In genomic region chr16:51875834-51876725, GRCh38 we compare ENCODE assay signal across 30 cellular contexts.
A peak's percentile ranks its signal among the peaks of the same experiment; 100 is the strongest.
DNase-seq lines count a peak whose midpoint lies in the region; ATAC-seq and TF ChIP-seq lines count a peak whose summit lies in the region.
"Had no signal": no experiment of that assay in that cellular context is flagged by ENCODE, and none has a peak within 500 bp of the region (broad histone marks: within the 10 kb centered on the region; RNA-seq: fewer than 3 reads in every experiment).

No MANE protein-coding gene starts in this region.

- no peak overlapping the region for H3K4me3 ChIP-seq in skeletal muscle satellite cell (ENCODE audit: low read length)
- H3K4me3 ChIP-seq: coronary artery, GM12878, HAP-1, heart right ventricle, Peyer's patch, testis had no signal

- H4K5ac ChIP-seq in H9 (ENCODE audit: insufficient read length, low read depth, low read length): no peak overlapping the region

- peak; percentile 43 for DNase-seq in H9
- peak; percentile 3 for DNase-seq in amniotic epithelial cell (ENCODE audit: low read depth)
- peak; percentile 22 for DNase-seq in iPS-NIHi7 (ENCODE audit: extremely low spot score)
- DNase-seq in GM13976 (ENCODE audit: low spot score): no peak
- DNase-seq in hippocampal formation (lab: John Stamatoyannopoulos, UW): no peak
- DNase-seq: ACHN; activated CD4-positive, alpha-beta T cell treated with anti-CD3 and anti-CD28 coated beads, Interleukin-2, amount 10 ng/mL, durations not matched to agents 24 days and 14 days; activated effector memory CD4-positive, alpha-beta T cell treated with Interleukin-2 at 50 U/mL for 16 hours; anterior cingulate cortex; BE2C; CD8-positive, alpha-beta memory T cell; effector memory CD4-positive, alpha-beta T cell; erythroblast; heart right ventricle; NCI-H1694; NCI-H82; Peyer's patch; stimulated activated CD4-positive, alpha-beta T cell treated with anti-CD3 and anti-CD28 coated beads, Interleukin-1b, Interleukin-23, amount 100 ng/mL, for 48 hours; stimulated activated naive CD8-positive, alpha-beta T cell treated with anti-CD3 and anti-CD28 coated beads, Interleukin-15, Interleukin-2, amounts not matched to agents 100 U/mL and 50 U/mL, for 24 hours; T1000; testis had no signal

- H3K27me3 ChIP-seq in H9 (ENCODE audit: insufficient read depth, low read length): no peaks in the 10 kb centered on the region
- H3K27me3 ChIP-seq in skeletal muscle satellite cell (ENCODE audit: control insufficient read depth, insufficient read depth, low read length): no peaks in the 10 kb centered on the region
- H3K27me3 ChIP-seq: BE2C, heart right ventricle, Peyer's patch, testis had no signal

- H2BK15ac ChIP-seq in H9 (ENCODE audit: low read depth, low read length): no peak overlapping the region

- H3K4me3 Mint-ChIP-seq in H9: no peak overlapping the region
- H3K4me3 Mint-ChIP-seq: activated CD4-positive, alpha-beta T cell treated with anti-CD3 and anti-CD28 coated beads, Interleukin-2, amount 10 ng/mL, durations not matched to agents 24 days and 14 days; activated naive CD8-positive, alpha-beta T cell; CD8-positive, alpha-beta memory T cell; IgD-negative memory B cell; neural crest cell had no signal

- H3K79me1 ChIP-seq in H9 (ENCODE audit: insufficient read depth, low read depth, low read length, poor library complexity, severe bottlenecking): no peaks in the 10 kb centered on the region

- H3K4me2 ChIP-seq in H9 (ENCODE audit: insufficient read depth, insufficient read length, low read length) (no peak overlapping the region), skeletal muscle satellite cell (ENCODE audit: low read length) (no peak overlapping the region)

- no peak overlapping the region for H3K23ac ChIP-seq in H9 (ENCODE audit: insufficient read length, low read depth, low read length)

- H4K8ac ChIP-seq in H9 (replicated peaks; ENCODE audit: insufficient read length, low read depth, low read length): no peak overlapping the region

- peak overlapping the region in 1 of 3 experiments; percentile 95; a peak in 2 of 7 replicates for H3K27ac Mint-ChIP-seq in H9
- H3K27ac Mint-ChIP-seq: activated CD4-positive, alpha-beta T cell treated with anti-CD3 and anti-CD28 coated beads, Interleukin-2, amount 10 ng/mL, durations not matched to agents 24 days and 14 days; activated naive CD8-positive, alpha-beta T cell; CD8-positive, alpha-beta memory T cell; IgD-negative memory B cell had no signal

- H3K27me3 Mint-ChIP-seq in H9 (ENCODE audit: low read depth): no peaks in the 10 kb centered on the region
- H3K27me3 Mint-ChIP-seq: activated CD4-positive, alpha-beta T cell treated with anti-CD3 and anti-CD28 coated beads, Interleukin-2, amount 10 ng/mL, durations not matched to agents 24 days and 14 days; activated naive CD8-positive, alpha-beta T cell; CD8-positive, alpha-beta memory T cell; IgD-negative memory B cell had no signal

- no peak overlapping the region for H2BK12ac ChIP-seq in H9 (ENCODE audit: insufficient read length, low read depth, low read length)

- H3K9me3 ChIP-seq in H9 (ENCODE audit: control insufficient read depth, low read depth, low read length) (no peaks in the 10 kb centered on the region), skeletal muscle satellite cell (replicated peaks; ENCODE audit: low read length) (no peaks in the 10 kb centered on the region)
- H3K9me3 ChIP-seq: BE2C, HAP-1, Peyer's patch, testis had no signal

- no peak overlapping the region for H3T11ph ChIP-seq in H9 (ENCODE audit: low read length)

- in situ Hi-C loops in GM13976 (cut with MboI; ENCODE audit: low sequenced_read_pairs, unreplicated experiment): no loop called here

- H2BK5ac ChIP-seq in H9 (ENCODE audit: insufficient read length, low read length): no peak overlapping the region

- H3K23me2 ChIP-seq in H9 (ENCODE audit: insufficient read length, low read depth, low read length, poor library complexity, severe bottlenecking): no peaks in the 10 kb centered on the region

- H3K79me2 ChIP-seq in H9 (ENCODE audit: insufficient read depth, low read length): no peaks in the 10 kb centered on the region
- H3K79me2 ChIP-seq: parathyroid adenoma had no signal

- H3K18ac ChIP-seq in H9 (ENCODE audit: insufficient read length, low read depth, low read length): no peak overlapping the region

- no CpG with 5 or more reads among the region's 19 CpGs for WGBS in H9 (ENCODE audit: extremely low coverage, insufficient read length, low lambda C conversion rate)

- H3K4me1 Mint-ChIP-seq in H9: peaks cover 22 to 38% of the 10 kb centered on the region in 2 experiments
- H3K4me1 Mint-ChIP-seq: activated CD4-positive, alpha-beta T cell treated with anti-CD3 and anti-CD28 coated beads, Interleukin-2, amount 10 ng/mL, durations not matched to agents 24 days and 14 days; CD8-positive, alpha-beta memory T cell; IgD-negative memory B cell had no signal

- no peak overlapping the region for H3K56ac ChIP-seq in H9 (ENCODE audit: insufficient read length, low read depth, low read length)

- H3K9ac ChIP-seq in H9 (ENCODE audit: extremely low read depth, insufficient read length, low read length) (no peak overlapping the region), skeletal muscle satellite cell (ENCODE audit: low read depth, low read length) (peak overlapping the region; percentile 43)
- H3K9ac ChIP-seq: parathyroid adenoma had no signal

- no peaks in the 10 kb centered on the region; a peak in 1 of 7 replicates for H3K36me3 Mint-ChIP-seq in H9 (ENCODE audit: insufficient read depth in 1 of 3, low read depth in 3 of 3)
- H3K36me3 Mint-ChIP-seq: activated naive CD8-positive, alpha-beta T cell; CD8-positive, alpha-beta memory T cell; IgD-negative memory B cell had no signal

- no peaks in the 10 kb centered on the region for H3K36me3 ChIP-seq in skeletal muscle satellite cell (ENCODE audit: insufficient read depth, low read length)
- H3K36me3 ChIP-seq: BE2C, HAP-1, heart right ventricle, Peyer's patch had no signal

- no peak overlapping the region for H2AFZ ChIP-seq in H9 (ENCODE audit: low read length)
- H2AFZ ChIP-seq: parathyroid adenoma had no signal

- no peaks in the 10 kb centered on the region for H4K20me1 ChIP-seq in H9 (ENCODE audit: control insufficient read depth, insufficient read depth, insufficient read length)

- no peak overlapping the region for H2AK5ac ChIP-seq in H9 (ENCODE audit: insufficient read length, low read length)

- no peak overlapping the region for H4K91ac ChIP-seq in H9 (ENCODE audit: insufficient read length, low read depth, low read length)

- ATAC-seq in HG03159 (IDR thresholded peaks at IDR 0.05; ENCODE audit: unreplicated experiment): no peak
- ATAC-seq: GM12878; heart right ventricle; stimulated activated naive CD8-positive, alpha-beta T cell treated with anti-CD3 and anti-CD28 coated beads, Interleukin-15, Interleukin-2, amounts not matched to agents 100 U/mL and 50 U/mL, for 24 hours had no signal

- peak overlapping the region; percentile 37 for H3K14ac ChIP-seq in H9 (ENCODE audit: insufficient read depth, low read length)

- no peak overlapping the region for H2BK120ac ChIP-seq in H9 (ENCODE audit: low read depth, low read length, poor library complexity, severe bottlenecking)

- H3K4ac ChIP-seq in H9 (ENCODE audit: low read depth, low read length): no peak overlapping the region

- H3K4me1 ChIP-seq in H9 (ENCODE audit: insufficient read depth, low read length): peaks cover 6% of the 10 kb centered on the region
- H3K4me1 ChIP-seq in skeletal muscle satellite cell (ENCODE audit: control insufficient read depth, insufficient read depth, low read length): peaks cover 36% of the 10 kb centered on the region
- H3K4me1 ChIP-seq: BE2C, HAP-1, heart right ventricle, parathyroid adenoma, Peyer's patch, testis had no signal

- no peak overlapping the region for H3K27ac ChIP-seq in H9 (ENCODE audit: insufficient read length, low read depth, low read length)
- H3K27ac ChIP-seq: coronary artery, heart right ventricle, parathyroid adenoma, testis had no signal

- H2BK20ac ChIP-seq in H9 (ENCODE audit: low read depth, low read length, poor library complexity, severe bottlenecking): no peak overlapping the region

- no peaks in the 10 kb centered on the region; a peak in 1 of 5 replicates for H3K9me3 Mint-ChIP-seq in H9
- H3K9me3 Mint-ChIP-seq: neural crest cell had no signal

- no peak for TF ChIP-seq CTCF in H9 (conservative IDR thresholded peaks at IDR 0.05)
- TF ChIP-seq CTCF in GM13976 (IDR thresholded peaks at IDR 0.05; ENCODE audit: borderline replicate concordance, control extremely low read depth, extremely low read depth, insufficient read depth, missing control alignments): no peak

Comparison
In these comparisons a context has a peak if more than half of its experiments do, and no peak if none do; other contexts are left out.
1. DNase-seq: peak in H9 (single experiment), amniotic epithelial cell (single experiment) and iPS-NIHi7 (single experiment); none in GM13976 (single experiment) and hippocampal formation (0 of 2).